1 cellular context compared by ENCODE assay signal in genomic region chr1:52702886-52703787, GRCh38.
A peak's percentile ranks its signal among the peaks of the same experiment; 100 is the strongest.
TF ChIP-seq lines count a peak whose summit lies in the region.

No MANE protein-coding gene starts in this region.

TF ChIP-seq in HepG2, 621 proteins besides CTCF, POLR2A, EP300 and RAD21 (continued from another document and continues in another):
- TF ChIP-seq ZNF33A (CRISPR knock-in tag; IDR thresholded peaks at IDR 0.05; ENCODE audit: borderline replicate concordance), result no peak
- TF ChIP-seq JUNB (CRISPR knock-in tag; IDR thresholded peaks at IDR 0.05; ENCODE audit: borderline replicate concordance), result no peak; the same call in 1 of the 2 replicates
- peak; percentile 90; the same call in 1 of the 2 replicates for TF ChIP-seq MXD1 (CRISPR knock-in tag; IDR thresholded peaks at IDR 0.05)
- TF ChIP-seq ZNF616 (CRISPR knock-in tag; IDR thresholded peaks at IDR 0.05; ENCODE audit: low read depth), result peak; percentile 94
- TF ChIP-seq KLF12 (CRISPR knock-in tag; IDR thresholded peaks at IDR 0.05; ENCODE audit: borderline replicate concordance), result peak; percentile 61; the same call in 1 of the 2 replicates
- no peak; the same call in 1 of the 2 replicates for TF ChIP-seq EHMT2 (IDR thresholded peaks at IDR 0.05; ENCODE audit: borderline replicate concordance, low read depth, low read length)
- no peak for TF ChIP-seq ZNF614 (CRISPR knock-in tag; IDR thresholded peaks at IDR 0.05; ENCODE audit: borderline replicate concordance)
- peak; percentile 78; the same call in 1 of the 2 replicates for TF ChIP-seq MED1 (CRISPR knock-in tag; IDR thresholded peaks at IDR 0.05)
- TF ChIP-seq ZBTB7B (CRISPR knock-in tag; IDR thresholded peaks at IDR 0.05), result peak; percentile 77
- no peak for TF ChIP-seq MAZ (IDR thresholded peaks at IDR 0.05; ENCODE audit: borderline replicate concordance, low read depth, low read length)
- peak; percentile 75 for TF ChIP-seq MAZ (CRISPR knock-in tag; IDR thresholded peaks at IDR 0.05; ENCODE audit: low read depth)
- peak; percentile 44; the same call in 1 of the 2 replicates for TF ChIP-seq SOX5 (CRISPR knock-in tag; IDR thresholded peaks at IDR 0.05; ENCODE audit: borderline replicate concordance)
- 0 out of 2 replicates have a peak, but pooled peaks have one; percentile 13 for TF ChIP-seq HMG20A (CRISPR knock-in tag; IDR thresholded peaks at IDR 0.05; ENCODE audit: borderline replicate concordance)
- peak; percentile 73; the same call in 1 of the 2 replicates for TF ChIP-seq ZSCAN30 (CRISPR knock-in tag; IDR thresholded peaks at IDR 0.05)
- peak; percentile 53 for TF ChIP-seq ZMYM3 (CRISPR knock-in tag; IDR thresholded peaks at IDR 0.05)
- no peak; the same call in 1 of the 2 replicates for TF ChIP-seq ZNF256 (CRISPR knock-in tag; conservative IDR thresholded peaks at IDR 0.05)
- peak; percentile 88; the same call in 1 of the 2 replicates for TF ChIP-seq CBX5 (CRISPR knock-in tag; IDR thresholded peaks at IDR 0.05; ENCODE audit: borderline replicate concordance)
- peak; percentile 94 for TF ChIP-seq ZNF33B (CRISPR knock-in tag; IDR thresholded peaks at IDR 0.05)
- TF ChIP-seq ZBTB4 (CRISPR knock-in tag; IDR thresholded peaks at IDR 0.05; ENCODE audit: borderline replicate concordance), result peak; percentile 88; the same call in 1 of the 2 replicates
- TF ChIP-seq DMAP1 (CRISPR knock-in tag; IDR thresholded peaks at IDR 0.05), result peak; percentile 90
- peak; percentile 90; the same call in 1 of the 2 replicates for TF ChIP-seq ZIK1 (CRISPR knock-in tag; IDR thresholded peaks at IDR 0.05; ENCODE audit: borderline replicate concordance, low read depth)
- peak; percentile 52; the same call in 1 of the 2 replicates for TF ChIP-seq HMG20B (CRISPR knock-in tag; conservative IDR thresholded peaks at IDR 0.05)
- no peak; the same call in 1 of the 2 replicates for TF ChIP-seq ZFAT (CRISPR knock-in tag; conservative IDR thresholded peaks at IDR 0.05)
- TF ChIP-seq TRAFD1 (CRISPR knock-in tag; IDR thresholded peaks at IDR 0.05; ENCODE audit: borderline replicate concordance), result no peak
- TF ChIP-seq MTERF4 (CRISPR knock-in tag; IDR thresholded peaks at IDR 0.05), result peak; percentile 79; the same call in 1 of the 2 replicates
- TF ChIP-seq ZNF292 (CRISPR knock-in tag; IDR thresholded peaks at IDR 0.05; ENCODE audit: borderline replicate concordance, low read depth), result peak; percentile 80; the same call in 1 of the 2 replicates
- no peak for TF ChIP-seq HOXD1 (CRISPR knock-in tag; IDR thresholded peaks at IDR 0.05)
- TF ChIP-seq ZNF841 (CRISPR knock-in tag; IDR thresholded peaks at IDR 0.05; ENCODE audit: borderline replicate concordance), result no peak
- peak; percentile 85 for TF ChIP-seq ZNF768 (CRISPR knock-in tag; IDR thresholded peaks at IDR 0.05)
- TF ChIP-seq HMGA1 (CRISPR knock-in tag; conservative IDR thresholded peaks at IDR 0.05), result no peak
- no peak; the same call in 1 of the 2 replicates for TF ChIP-seq ZNF639 (CRISPR knock-in tag; conservative IDR thresholded peaks at IDR 0.05)
- TF ChIP-seq ZNF513 (CRISPR knock-in tag; conservative IDR thresholded peaks at IDR 0.05), result no peak
- TF ChIP-seq ZNF691 (CRISPR knock-in tag; IDR thresholded peaks at IDR 0.05; ENCODE audit: borderline replicate concordance, low read depth), result peak; percentile 82; the same call in 1 of the 2 replicates
- 0 out of 2 replicates have a peak, but pooled peaks have one; percentile 48 for TF ChIP-seq MYNN (CRISPR knock-in tag; IDR thresholded peaks at IDR 0.05; ENCODE audit: low read depth)
- no peak for TF ChIP-seq NCOA5 (CRISPR knock-in tag; IDR thresholded peaks at IDR 0.05)
- peak; percentile 85 for TF ChIP-seq ZNF18 (CRISPR knock-in tag; IDR thresholded peaks at IDR 0.05; ENCODE audit: insufficient replicate concordance)
- TF ChIP-seq NFYC (CRISPR knock-in tag; IDR thresholded peaks at IDR 0.05), result peak; percentile 86
- peak; percentile 36 for TF ChIP-seq AGO2 (optimal IDR thresholded peaks at IDR 0.05; ENCODE audit: low read depth, low read length)
- TF ChIP-seq SRSF4 (IDR thresholded peaks at IDR 0.05; ENCODE audit: low read depth, low read length, poor library complexity, severe bottlenecking), result no peak
- peak; percentile 82 for TF ChIP-seq DBP (CRISPR knock-in tag; IDR thresholded peaks at IDR 0.05; ENCODE audit: not compliant biosample characterization)
- peak; percentile 75 for TF ChIP-seq KDM2A (CRISPR knock-in tag; IDR thresholded peaks at IDR 0.05; ENCODE audit: borderline replicate concordance, low read depth)
- TF ChIP-seq ATF5 (CRISPR knock-in tag; IDR thresholded peaks at IDR 0.05; ENCODE audit: low read depth), result 0 out of 2 replicates have a peak, but pooled peaks have one; percentile 75
- TF ChIP-seq GPN1 (CRISPR knock-in tag; IDR thresholded peaks at IDR 0.05; ENCODE audit: borderline replicate concordance), result no peak
- no peak for TF ChIP-seq MAFG (CRISPR knock-in tag; IDR thresholded peaks at IDR 0.05)
- TF ChIP-seq SIX1 (CRISPR knock-in tag; IDR thresholded peaks at IDR 0.05; ENCODE audit: borderline replicate concordance), result no peak
- no peak for TF ChIP-seq MATR3 (CRISPR knock-in tag; IDR thresholded peaks at IDR 0.05)
- no peak for TF ChIP-seq BCL6 (CRISPR knock-in tag; IDR thresholded peaks at IDR 0.05)
- no peak for TF ChIP-seq ETV6 (CRISPR knock-in tag; conservative IDR thresholded peaks at IDR 0.05)
- TF ChIP-seq ZNF878 (CRISPR knock-in tag; IDR thresholded peaks at IDR 0.05), result peak; percentile 91
- no peak for TF ChIP-seq ZNF296 (CRISPR knock-in tag; conservative IDR thresholded peaks at IDR 0.05)
- no peak for TF ChIP-seq ZSCAN22 (CRISPR knock-in tag; IDR thresholded peaks at IDR 0.05)
- peak; percentile 72 for TF ChIP-seq CREM (IDR thresholded peaks at IDR 0.05)
- no peak for TF ChIP-seq CREM (CRISPR knock-in tag; IDR thresholded peaks at IDR 0.05)
- peak; percentile 84 for TF ChIP-seq ZNF770 (CRISPR knock-in tag; IDR thresholded peaks at IDR 0.05)
